Comparison of ENCODE assay signal across 8 cellular contexts in genomic region chr9:114267-115117, GRCh38. TPM values are rescaled to one million over a fixed set of nuclear protein-coding genes. Genes with fewer than 3 reads are reported as not detected.
A peak's percentile ranks its signal among the peaks of the same experiment; 100 is the strongest.
DNase-seq lines count a peak whose midpoint lies in the region; ATAC-seq, FAIRE-seq and TF ChIP-seq lines count a peak whose summit lies in the region.
"Not testable (repeated sequence)": the region's sequence is repeated elsewhere in the genome, so short reads cannot be mapped to it uniquely, and the experiment has no call there.

No MANE protein-coding gene starts in this region.

- H3K9ac ChIP-seq in adipocyte (ENCODE audit: low read length): not testable (repeated sequence)

- not testable (repeated sequence) for TF ChIP-seq POLR2A in A549 (IDR thresholded peaks at IDR 0.05; ENCODE audit: low read length)

- peak overlapping the region; percentile 83 for H3K27ac Mint-ChIP-seq in memory B cell

- intact Hi-C loops in sciatic nerve (cut with DNase I): not testable (repeated sequence)

- peak overlapping the region; percentile 96 for H3K4me2 ChIP-seq in A549

- H3K27ac ChIP-seq in A549; RWPE2 (ENCODE audit: poor library complexity, severe bottlenecking): not testable (repeated sequence)

- not testable (repeated sequence) for TF ChIP-seq CTCF in A549 (IDR thresholded peaks at IDR 0.05); RWPE2 (IDR thresholded peaks at IDR 0.05; ENCODE audit: poor library complexity, severe bottlenecking); fibroblast of villous mesenchyme (IDR thresholded peaks at IDR 0.05; ENCODE audit: insufficient read depth, low read depth, low read length)

- H3K36me3 ChIP-seq in RWPE2 (ENCODE audit: low read depth); adipocyte (ENCODE audit: control insufficient read depth, insufficient read depth, low read length, severe bottlenecking): not testable (repeated sequence)

- not testable (repeated sequence) for H3K9me3 Mint-ChIP-seq in memory B cell

- not testable (repeated sequence) for TF ChIP-seq RAD21 in A549 (conservative IDR thresholded peaks at IDR 0.05 in 1 of 2, IDR thresholded peaks at IDR 0.05 in 1 of 2)

- H3K4me3 ChIP-seq in A549 (peak overlapping the region; percentile 50), adipocyte (ENCODE audit: low read length) (peak overlapping the region; percentile 74), fibroblast of villous mesenchyme (ENCODE audit: low read depth, low read length) (peak overlapping the region; percentile 41)
- not testable (repeated sequence) for H3K4me3 ChIP-seq in RWPE2 (ENCODE audit: severe bottlenecking)

- not testable (repeated sequence) for FAIRE-seq in A549 (lab: Jason Lieb, UNC)

- H3K4me1 Mint-ChIP-seq in memory B cell: peaks cover 10% of the 10 kb centered on the region

- peak overlapping the region; percentile 72 for H3K4me3 Mint-ChIP-seq in memory B cell

- not testable (repeated sequence) for H3K9me3 ChIP-seq in A549; RWPE2 (ENCODE audit: severe bottlenecking); adipocyte (ENCODE audit: control insufficient read depth, low read length)

- not testable (repeated sequence) for TF ChIP-seq EP300 in A549 (IDR thresholded peaks at IDR 0.05)

- peaks cover 51% of the 10 kb centered on the region for H3K27me3 ChIP-seq in RWPE2 (ENCODE audit: insufficient read depth, poor library complexity, severe bottlenecking)
- peaks cover 13% of the 10 kb centered on the region for H3K27me3 ChIP-seq in adipocyte (replicated peaks; ENCODE audit: control insufficient read depth, insufficient read depth, low read length)

- not testable (repeated sequence) for H3K4me1 ChIP-seq in A549; RWPE2 (ENCODE audit: insufficient read depth, poor library complexity, severe bottlenecking); adipocyte (ENCODE audit: control insufficient read depth, insufficient read depth, low read length)

- CTCF ChIA-PET in A549 (lab: Yijun Ruan, JAX): not testable (repeated sequence)

- not testable (repeated sequence) for DNase-seq in A549 (ENCODE audit: low read depth in 1 of 2, low spot score in 1 of 2); RWPE2 (ENCODE audit: low spot score); fibroblast of villous mesenchyme (ENCODE audit: low read depth); sciatic nerve (ENCODE audit: low spot score)
- DNase-seq in adipocyte (ENCODE audit: low read depth): peak; percentile 5
- DNase-seq in memory B cell (ENCODE audit: low spot score in 2 of 2): peak; percentile 21 to 43

- peak; percentile 56 to 76 for ATAC-seq in A549
- peak; percentile 26 for ATAC-seq in GM18502 (IDR thresholded peaks at IDR 0.05; ENCODE audit: poor library complexity, unreplicated experiment)
- peak; percentile 22 for ATAC-seq in HG03039 (IDR thresholded peaks at IDR 0.05; ENCODE audit: unreplicated experiment)
- peak; percentile 33 for ATAC-seq in RWPE2 (ENCODE audit: low read depth)
- ATAC-seq in memory B cell (ENCODE audit: low read depth): not testable (repeated sequence)
- ATAC-seq in sciatic nerve: peak; percentile 65

- 23% methylated on average over 35 of the region's 73 CpGs for WGBS in A549 (ENCODE audit: missing lambda C conversion rate)

- POLR2A ChIA-PET in A549 (lab: Yijun Ruan, JAX): not testable (repeated sequence)

- peaks cover 11% of the 10 kb centered on the region for H3K27me3 Mint-ChIP-seq in memory B cell

- H3K36me3 Mint-ChIP-seq in memory B cell: not testable (repeated sequence)

RNA-seq across cellular contexts. Expression of gene FOXD4, which starts 3.7 kb away (rescaled TPM):
- 0.33 and 0.35 TPM in 2 replicates for polyA plus RNA-seq in A549 (2011; rRNA removed)
- polyA plus RNA-seq in A549 (2012; cell fraction: cytosol; rRNA removed): 0.45 and 0.60 TPM in 2 replicates
- polyA plus RNA-seq in A549 (2012; cell fraction: nucleus; rRNA removed): 1.8 and 1.9 TPM in 2 replicates
- polyA plus RNA-seq in A549 (2017; fragmentation: RNase III; extraction: RNeasy Plus Mini Kit Qiagen cat#74134 plus additional on column Dnase treatment): 0.45 to 0.50 TPM (median 0.49 TPM) in 3 replicates
- 0.12 TPM in 1 of 2 replicates, not detected in the other for polyA minus RNA-seq in A549 (2011; rRNA and poly(A)+ RNA removed)
- total RNA-seq in fibroblast of villous mesenchyme: under 0.01 and 0.43 TPM in 2 replicates
- 0.45 TPM for total RNA-seq in sciatic nerve
